8 cellular contexts compared by ENCODE assay signal in genomic region chr16:27326738-27327585, GRCh38. TPM values are rescaled to one million over a fixed set of nuclear protein-coding genes. Genes with fewer than 3 reads are reported as not detected.
DNase-seq lines count a peak whose midpoint lies in the region; ATAC-seq and TF ChIP-seq lines count a peak whose summit lies in the region.

No MANE protein-coding gene starts in this region.

- DNase-seq in AG10803 (ENCODE audit: low read depth) (peak; percentile 97), SIG-M5 (lab: John Stamatoyannopoulos, UW) (peak; percentile 67), astrocyte of the hippocampus (ENCODE audit: low read depth, low spot score) (peak; percentile 82), iPS DF 4.7 (ENCODE audit: extremely low read depth, low spot score) (peak; percentile 75), skeletal muscle cell (ENCODE audit: low read depth) (peak; percentile 91), BE2C (no peak)

- POLR2A ChIA-PET in HEK293 (lab: Yijun Ruan, JAX) = no interaction called here

- no peaks in the 10 kb centered on the region for H3K27me3 ChIP-seq in BE2C

- H3K4me3 ChIP-seq in AG10803 (ENCODE audit: low read length) (peak overlapping the region; percentile 26), HEK293 (ENCODE audit: low read depth, low read length) (no peak overlapping the region), skeletal muscle cell (ENCODE audit: low read depth, low read length) (no peak overlapping the region), BE2C (ENCODE audit: low read depth, low read length) (no peak overlapping the region)

- no peak overlapping the region for H3K27ac ChIP-seq in HEK293 (ENCODE audit: extremely low read depth, low read depth, low read length)

- TF ChIP-seq CTCF in AG10803 (conservative IDR thresholded peaks at IDR 0.05; ENCODE audit: low read length) (no peak), HEK293 (tag by site-specific recombination; IDR thresholded peaks at IDR 0.05) (no peak), BE2C (IDR thresholded peaks at IDR 0.05; ENCODE audit: low read depth, low read length) (no peak)

- ATAC-seq in GM18909 (IDR thresholded peaks at IDR 0.05; ENCODE audit: poor library complexity, unreplicated experiment) = no peak

- H3K9me3 ChIP-seq in HEK293 (ENCODE audit: control insufficient read depth, insufficient read depth, low read depth, low read length) (no peaks in the 10 kb centered on the region), BE2C (no peaks in the 10 kb centered on the region)

- CTCF ChIA-PET in HEK293 (lab: Yijun Ruan, JAX) = no interaction called here

- H3K4me1 ChIP-seq in HEK293 (ENCODE audit: control insufficient read depth, insufficient read depth, low read length) (no peaks in the 10 kb centered on the region), BE2C (no peaks in the 10 kb centered on the region)

- peaks cover 0 to 5% of the 10 kb centered on the region in 2 experiments; a peak in 1 of 3 replicates for H3K36me3 ChIP-seq in HEK293 (ENCODE audit: control insufficient read depth in 2 of 2, insufficient read depth in 1 of 2, low read length in 2 of 2)
- no peaks in the 10 kb centered on the region for H3K36me3 ChIP-seq in BE2C

TF ChIP-seq in HEK293, 187 proteins besides CTCF, POLR2A, EP300 and RAD21:
- peak; percentile 93 for TF ChIP-seq ZIC2 (tag by site-specific recombination; IDR thresholded peaks at IDR 0.05)
- TF ChIP-seq, protein P1, sequence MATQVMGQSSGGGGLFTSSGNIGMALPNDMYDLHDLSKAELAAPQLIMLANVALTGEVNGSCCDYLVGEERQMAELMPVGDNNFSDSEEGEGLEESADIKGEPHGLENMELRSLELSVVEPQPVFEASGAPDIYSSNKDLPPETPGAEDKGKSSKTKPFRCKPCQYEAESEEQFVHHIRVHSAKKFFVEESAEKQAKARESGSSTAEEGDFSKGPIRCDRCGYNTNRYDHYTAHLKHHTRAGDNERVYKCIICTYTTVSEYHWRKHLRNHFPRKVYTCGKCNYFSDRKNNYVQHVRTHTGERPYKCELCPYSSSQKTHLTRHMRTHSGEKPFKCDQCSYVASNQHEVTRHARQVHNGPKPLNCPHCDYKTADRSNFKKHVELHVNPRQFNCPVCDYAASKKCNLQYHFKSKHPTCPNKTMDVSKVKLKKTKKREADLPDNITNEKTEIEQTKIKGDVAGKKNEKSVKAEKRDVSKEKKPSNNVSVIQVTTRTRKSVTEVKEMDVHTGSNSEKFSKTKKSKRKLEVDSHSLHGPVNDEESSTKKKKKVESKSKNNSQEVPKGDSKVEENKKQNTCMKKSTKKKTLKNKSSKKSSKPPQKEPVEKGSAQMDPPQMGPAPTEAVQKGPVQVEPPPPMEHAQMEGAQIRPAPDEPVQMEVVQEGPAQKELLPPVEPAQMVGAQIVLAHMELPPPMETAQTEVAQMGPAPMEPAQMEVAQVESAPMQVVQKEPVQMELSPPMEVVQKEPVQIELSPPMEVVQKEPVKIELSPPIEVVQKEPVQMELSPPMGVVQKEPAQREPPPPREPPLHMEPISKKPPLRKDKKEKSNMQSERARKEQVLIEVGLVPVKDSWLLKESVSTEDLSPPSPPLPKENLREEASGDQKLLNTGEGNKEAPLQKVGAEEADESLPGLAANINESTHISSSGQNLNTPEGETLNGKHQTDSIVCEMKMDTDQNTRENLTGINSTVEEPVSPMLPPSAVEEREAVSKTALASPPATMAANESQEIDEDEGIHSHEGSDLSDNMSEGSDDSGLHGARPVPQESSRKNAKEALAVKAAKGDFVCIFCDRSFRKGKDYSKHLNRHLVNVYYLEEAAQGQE (tag by site-specific recombination; IDR thresholded peaks at IDR 0.05) = no peak
- peak; percentile 39; the same call in 1 of the 2 replicates for TF ChIP-seq OSR2 (tag by site-specific recombination; IDR thresholded peaks at IDR 0.05)
- TF ChIP-seq ZNF341 (tag by site-specific recombination; IDR thresholded peaks at IDR 0.05; ENCODE audit: low read depth) = peak; percentile 34; the same call in 1 of the 2 replicates

RNA-seq across cellular contexts. Expression of gene IL4R, which starts 13.2 kb away (rescaled TPM):
- 0.28 TPM for polyA plus RNA-seq in BE2C (2012; ENCODE audit: insufficient read depth, insufficient read length, low read depth)

RNA-seq across cellular contexts. Expression of gene NSMCE1, which starts 58.4 kb away (rescaled TPM):
- polyA plus RNA-seq in BE2C (2012; ENCODE audit: insufficient read depth, insufficient read length, low read depth) = 158 TPM
